In genomic region chr10:76309744-76310441, GRCh38 we compare ENCODE assay signal across 16 cellular contexts.
A peak's percentile ranks its signal among the peaks of the same experiment; 100 is the strongest.
DNase-seq lines count a peak whose midpoint lies in the region; ATAC-seq and TF ChIP-seq lines count a peak whose summit lies in the region.
"Had no signal": no experiment of that assay in that cellular context is flagged by ENCODE, and none has a peak within 500 bp of the region (broad histone marks: within the 10 kb centered on the region; RNA-seq: fewer than 3 reads in every experiment).

No MANE protein-coding gene starts in this region.

- H3K9me3 Mint-ChIP-seq in brain (peaks cover 0 to 3% (median 0%) of the 10 kb centered on the region in 5 experiments), nephron (no peaks in the 10 kb centered on the region)
- no peaks in the 10 kb centered on the region for H3K9me3 Mint-ChIP-seq in activated T-helper 2 cell treated with anti-CD3 and anti-CD28 coated beads, Interferon-gamma antibody, Interleukin-2, Interleukin-4, amounts not matched to agents 10 μg/mL and 5 μg/mL and 100 μg/mL, durations not matched to agents 14 hours and 24 hours and 36 hours
- H3K9me3 Mint-ChIP-seq in stimulated activated naive CD8-positive, alpha-beta T cell treated with anti-CD3 and anti-CD28 coated beads, Interleukin-15, amount 100 ng/mL, for 72 hours: no peaks in the 10 kb centered on the region
- H3K9me3 Mint-ChIP-seq: activated naive CD4-positive, alpha-beta T cell treated with anti-CD3 and anti-CD28 coated beads, Interleukin-2, amount 50 U/mL, for 24 hours had no signal

- H2AFZ ChIP-seq in ACC112 (ENCODE audit: low read length, unreplicated experiment): peak overlapping the region; percentile 22

- H3K36me3 Mint-ChIP-seq in brain: no peaks in the 10 kb centered on the region
- H3K36me3 Mint-ChIP-seq in nephron (ENCODE audit: low read depth): no peaks in the 10 kb centered on the region
- no peaks in the 10 kb centered on the region for H3K36me3 Mint-ChIP-seq in activated T-helper 2 cell treated with anti-CD3 and anti-CD28 coated beads, Interferon-gamma antibody, Interleukin-2, Interleukin-4, amounts not matched to agents 10 μg/mL and 5 μg/mL and 100 μg/mL, durations not matched to agents 14 hours and 24 hours and 36 hours (ENCODE audit: low read depth)
- H3K36me3 Mint-ChIP-seq: activated naive CD4-positive, alpha-beta T cell treated with anti-CD3 and anti-CD28 coated beads, Interleukin-2, amount 50 U/mL, for 24 hours had no signal

- no peak for TF ChIP-seq POLR2A in upper lobe of left lung (IDR thresholded peaks at IDR 0.05)

- H3K27me3 Mint-ChIP-seq in brain: peaks cover 26% of the 10 kb centered on the region
- H3K27me3 Mint-ChIP-seq in nephron (ENCODE audit: low read depth): peaks cover 3% of the 10 kb centered on the region
- H3K27me3 Mint-ChIP-seq in activated T-helper 2 cell treated with anti-CD3 and anti-CD28 coated beads, Interferon-gamma antibody, Interleukin-2, Interleukin-4, amounts not matched to agents 10 μg/mL and 5 μg/mL and 100 μg/mL, durations not matched to agents 14 hours and 24 hours and 36 hours (ENCODE audit: low read depth): no peaks in the 10 kb centered on the region
- H3K27me3 Mint-ChIP-seq in stimulated activated naive CD8-positive, alpha-beta T cell treated with anti-CD3 and anti-CD28 coated beads, Interleukin-15, amount 100 ng/mL, for 72 hours: no peaks in the 10 kb centered on the region

- DNase-seq in M059J (ENCODE audit: low read depth) (peak; percentile 90), upper lobe of left lung (no peak)
- DNase-seq in activated T-helper 2 cell treated with anti-CD3 and anti-CD28 coated beads, Interferon-gamma antibody, Interleukin-2, Interleukin-4, amounts not matched to agents 10 μg/mL and 5 μg/mL and 100 μg/mL, durations not matched to agents 14 hours and 24 hours and 36 hours (ENCODE audit: low spot score): no peak
- DNase-seq in stimulated activated naive CD8-positive, alpha-beta T cell treated with anti-CD3 and anti-CD28 coated beads, Interleukin-15, amount 100 ng/mL, for 72 hours: no peak
- DNase-seq: activated CD4-positive, alpha-beta T cell treated with anti-CD3 and anti-CD28 coated beads for 4 hours; cerebellar nuclear complex; kidney; NCI-H1105 treated with DMSO at 0.1 percent for 48 hours; NCI-H2227 treated with DMSO at 0.1 percent for 48 hours; ovary; T1000 had no signal

- TF ChIP-seq CTCF in brain (conservative IDR thresholded peaks at IDR 0.05) (no peak), nephron (IDR thresholded peaks at IDR 0.05; ENCODE audit: unreplicated experiment in 3 of 3) (no peak), upper lobe of left lung (IDR thresholded peaks at IDR 0.05) (no peak)

- H3K27ac ChIP-seq in ACC112 (ENCODE audit: low read depth, low read length) (no peak overlapping the region), upper lobe of left lung (peak overlapping the region in 1 of 4 donors; percentile 28)

- no peak for TF ChIP-seq EP300 in upper lobe of left lung (IDR thresholded peaks at IDR 0.05)

- H3K4me3 Mint-ChIP-seq in brain: peak overlapping the region in 3 of 5 experiments; percentile 39 to 73 (median 40)
- H3K4me3 Mint-ChIP-seq in nephron: peak overlapping the region in 2 of 3 experiments; percentile 9 to 31
- H3K4me3 Mint-ChIP-seq in activated T-helper 2 cell treated with anti-CD3 and anti-CD28 coated beads, Interferon-gamma antibody, Interleukin-2, Interleukin-4, amounts not matched to agents 10 μg/mL and 5 μg/mL and 100 μg/mL, durations not matched to agents 14 hours and 24 hours and 36 hours (ENCODE audit: low read depth): no peak overlapping the region
- H3K4me3 Mint-ChIP-seq in stimulated activated naive CD8-positive, alpha-beta T cell treated with anti-CD3 and anti-CD28 coated beads, Interleukin-15, amount 100 ng/mL, for 72 hours: no peak overlapping the region
- H3K4me3 Mint-ChIP-seq: activated naive CD4-positive, alpha-beta T cell treated with anti-CD3 and anti-CD28 coated beads, Interleukin-2, amount 50 U/mL, for 24 hours had no signal

- ATAC-seq in HG02798 (IDR thresholded peaks at IDR 0.05; ENCODE audit: poor library complexity, unreplicated experiment) (no peak), upper lobe of left lung (ENCODE audit: low FRiP score in 2 of 2) (no peak)
- ATAC-seq in stimulated activated naive CD8-positive, alpha-beta T cell treated with anti-CD3 and anti-CD28 coated beads, Interleukin-15, amount 100 ng/mL, for 72 hours: no peak

- no peaks in the 10 kb centered on the region for H3K9me3 ChIP-seq in upper lobe of left lung
- H3K9me3 ChIP-seq: ovary had no signal

- H3K79me2 ChIP-seq in ACC112 (ENCODE audit: control insufficient read depth, insufficient read depth, low read length, unreplicated experiment): no peaks in the 10 kb centered on the region

- intact Hi-C loops in activated T-helper 2 cell treated with anti-CD3 and anti-CD28 coated beads, Interferon-gamma antibody, Interleukin-2, Interleukin-4, amounts not matched to agents 10 μg/mL and 5 μg/mL and 100 μg/mL, durations not matched to agents 14 hours and 24 hours and 36 hours (cut with micrococcal nuclease): no loop called here

- H3K4me1 Mint-ChIP-seq in brain (peaks cover 34% of the 10 kb centered on the region), nephron (peaks cover 48% of the 10 kb centered on the region)
- no peaks in the 10 kb centered on the region for H3K4me1 Mint-ChIP-seq in activated T-helper 2 cell treated with anti-CD3 and anti-CD28 coated beads, Interferon-gamma antibody, Interleukin-2, Interleukin-4, amounts not matched to agents 10 μg/mL and 5 μg/mL and 100 μg/mL, durations not matched to agents 14 hours and 24 hours and 36 hours (ENCODE audit: low read depth)
- H3K4me1 Mint-ChIP-seq in stimulated activated naive CD8-positive, alpha-beta T cell treated with anti-CD3 and anti-CD28 coated beads, Interleukin-15, amount 100 ng/mL, for 72 hours: no peaks in the 10 kb centered on the region
- H3K4me1 Mint-ChIP-seq: activated naive CD4-positive, alpha-beta T cell treated with anti-CD3 and anti-CD28 coated beads, Interleukin-2, amount 50 U/mL, for 24 hours had no signal

- 71 to 74% methylated on average over 6 of the region's 6 CpGs for WGBS in upper lobe of left lung, 2 donors

- peak overlapping the region in 2 of 5 experiments; percentile 70 to 76 for H3K27ac Mint-ChIP-seq in brain
- peak overlapping the region; percentile 88 to 93 (median 89) for H3K27ac Mint-ChIP-seq in nephron
- no peak overlapping the region for H3K27ac Mint-ChIP-seq in activated T-helper 2 cell treated with anti-CD3 and anti-CD28 coated beads, Interferon-gamma antibody, Interleukin-2, Interleukin-4, amounts not matched to agents 10 μg/mL and 5 μg/mL and 100 μg/mL, durations not matched to agents 14 hours and 24 hours and 36 hours
- no peak overlapping the region for H3K27ac Mint-ChIP-seq in stimulated activated naive CD8-positive, alpha-beta T cell treated with anti-CD3 and anti-CD28 coated beads, Interleukin-15, amount 100 ng/mL, for 72 hours
- H3K27ac Mint-ChIP-seq: activated naive CD4-positive, alpha-beta T cell treated with anti-CD3 and anti-CD28 coated beads, Interleukin-2, amount 50 U/mL, for 24 hours had no signal

- no peaks in the 10 kb centered on the region for H3K36me3 ChIP-seq in ACC112 (ENCODE audit: insufficient read depth, low read length)
- H3K36me3 ChIP-seq in upper lobe of left lung: no peaks in the 10 kb centered on the region
- H3K36me3 ChIP-seq: ovary had no signal

- H3K4me1 ChIP-seq in ACC112 (ENCODE audit: control insufficient read depth, insufficient read depth, low read length, unreplicated experiment) (peaks cover 15% of the 10 kb centered on the region), upper lobe of left lung (peaks cover 13 to 28% (median 16%) of the 10 kb centered on the region in 4 donors)

- H3K27me3 ChIP-seq in ACC112 (ENCODE audit: insufficient read depth, low read length): no peaks in the 10 kb centered on the region
- H3K27me3 ChIP-seq in upper lobe of left lung: no peaks in the 10 kb centered on the region
- H3K27me3 ChIP-seq: ovary had no signal

- H3K4me3 ChIP-seq in ACC112 (ENCODE audit: low read depth, low read length) (no peak overlapping the region), upper lobe of left lung (no peak overlapping the region)
- H3K4me3 ChIP-seq: ovary had no signal

Comparison
In these comparisons a context has a peak if more than half of its experiments do, and no peak if none do; other contexts are left out.
1. H3K27ac Mint-ChIP-seq: peak in nephron (3 of 3); none in activated T-helper 2 cell treated with anti-CD3 and anti-CD28 coated beads, Interferon-gamma antibody, Interleukin-2, Interleukin-4, amounts not matched to agents 10 μg/mL and 5 μg/mL and 100 μg/mL, durations not matched to agents 14 hours and 24 hours and 36 hours (single experiment) and stimulated activated naive CD8-positive, alpha-beta T cell treated with anti-CD3 and anti-CD28 coated beads, Interleukin-15, amount 100 ng/mL, for 72 hours (0 of 2).
2. H3K4me3 Mint-ChIP-seq: peak in brain (3 of 5) and nephron (2 of 3); none in activated T-helper 2 cell treated with anti-CD3 and anti-CD28 coated beads, Interferon-gamma antibody, Interleukin-2, Interleukin-4, amounts not matched to agents 10 μg/mL and 5 μg/mL and 100 μg/mL, durations not matched to agents 14 hours and 24 hours and 36 hours (single experiment) and stimulated activated naive CD8-positive, alpha-beta T cell treated with anti-CD3 and anti-CD28 coated beads, Interleukin-15, amount 100 ng/mL, for 72 hours (0 of 2).